ENCODE assay signal across 1 cellular context in genomic region chr21:21097425-21097824, GRCh38.
TF ChIP-seq lines count a peak whose summit lies in the region.

No MANE protein-coding gene starts in this region.

TF ChIP-seq in K562, 482 proteins besides CTCF, POLR2A, EP300 and RAD21 (continued from another document):
- TF ChIP-seq, protein P1, sequence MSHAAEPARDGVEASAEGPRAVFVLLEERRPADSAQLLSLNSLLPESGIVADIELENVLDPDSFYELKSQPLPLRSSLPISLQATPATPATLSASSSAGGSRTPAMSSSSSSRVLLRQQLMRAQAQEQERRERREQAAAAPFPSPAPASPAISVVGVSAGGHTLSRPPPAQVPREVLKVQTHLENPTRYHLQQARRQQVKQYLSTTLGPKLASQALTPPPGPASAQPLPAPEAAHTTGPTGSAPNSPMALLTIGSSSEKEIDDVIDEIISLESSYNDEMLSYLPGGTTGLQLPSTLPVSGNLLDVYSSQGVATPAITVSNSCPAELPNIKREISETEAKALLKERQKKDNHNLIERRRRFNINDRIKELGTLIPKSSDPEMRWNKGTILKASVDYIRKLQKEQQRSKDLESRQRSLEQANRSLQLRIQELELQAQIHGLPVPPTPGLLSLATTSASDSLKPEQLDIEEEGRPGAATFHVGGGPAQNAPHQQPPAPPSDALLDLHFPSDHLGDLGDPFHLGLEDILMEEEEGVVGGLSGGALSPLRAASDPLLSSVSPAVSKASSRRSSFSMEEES (CRISPR knock-in tag; IDR thresholded peaks at IDR 0.05), result no peak
- no peak for TF ChIP-seq ZNF3 (CRISPR knock-in tag; IDR thresholded peaks at IDR 0.05)
- no peak for TF ChIP-seq MAZ (CRISPR knock-in tag; conservative IDR thresholded peaks at IDR 0.05 in 1 of 2, IDR thresholded peaks at IDR 0.05 in 1 of 2)
- TF ChIP-seq, protein P2, sequence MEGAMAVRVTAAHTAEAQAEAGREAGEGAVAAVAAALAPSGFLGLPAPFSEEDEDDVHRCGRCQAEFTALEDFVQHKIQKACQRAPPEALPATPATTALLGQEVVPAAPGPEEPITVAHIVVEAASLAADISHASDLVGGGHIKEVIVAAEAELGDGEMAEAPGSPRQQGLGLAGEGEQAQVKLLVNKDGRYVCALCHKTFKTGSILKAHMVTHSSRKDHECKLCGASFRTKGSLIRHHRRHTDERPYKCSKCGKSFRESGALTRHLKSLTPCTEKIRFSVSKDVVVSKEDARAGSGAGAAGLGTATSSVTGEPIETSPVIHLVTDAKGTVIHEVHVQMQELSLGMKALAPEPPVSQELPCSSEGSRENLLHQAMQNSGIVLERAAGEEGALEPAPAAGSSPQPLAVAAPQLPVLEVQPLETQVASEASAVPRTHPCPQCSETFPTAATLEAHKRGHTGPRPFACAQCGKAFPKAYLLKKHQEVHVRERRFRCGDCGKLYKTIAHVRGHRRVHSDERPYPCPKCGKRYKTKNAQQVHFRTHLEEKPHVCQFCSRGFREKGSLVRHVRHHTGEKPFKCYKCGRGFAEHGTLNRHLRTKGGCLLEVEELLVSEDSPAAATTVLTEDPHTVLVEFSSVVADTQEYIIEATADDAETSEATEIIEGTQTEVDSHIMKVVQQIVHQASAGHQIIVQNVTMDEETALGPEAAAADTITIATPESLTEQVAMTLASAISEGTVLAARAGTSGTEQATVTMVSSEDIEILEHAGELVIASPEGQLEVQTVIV (CRISPR knock-in tag; IDR thresholded peaks at IDR 0.05; ENCODE audit: borderline replicate concordance), result no peak
- no peak for TF ChIP-seq STAT5A (IDR thresholded peaks at IDR 0.05; ENCODE audit: borderline replicate concordance, low read length)
- no peak for TF ChIP-seq CEBPB (tag; IDR thresholded peaks at IDR 0.05)
- TF ChIP-seq PML (IDR thresholded peaks at IDR 0.05; ENCODE audit: low read length), result no peak
- no peak for TF ChIP-seq PHF21A (IDR thresholded peaks at IDR 0.05; ENCODE audit: borderline replicate concordance, low read depth)
- TF ChIP-seq TEAD2 (tag; IDR thresholded peaks at IDR 0.05), result no peak
- TF ChIP-seq ZNF124 (CRISPR knock-in tag; IDR thresholded peaks at IDR 0.05), result no peak
- no peak for TF ChIP-seq PYGO2 (tag; IDR thresholded peaks at IDR 0.05)
- 0 out of 2 replicates have a peak, but pooled peaks have one; percentile 19 for TF ChIP-seq MAFK (IDR thresholded peaks at IDR 0.05; ENCODE audit: low read length)
- no peak for TF ChIP-seq ZNF174 (CRISPR knock-in tag; IDR thresholded peaks at IDR 0.05)
- no peak for TF ChIP-seq TCF7L2 (IDR thresholded peaks at IDR 0.05; ENCODE audit: low read depth, low read length)
- no peak for TF ChIP-seq JUND (IDR thresholded peaks at IDR 0.05; ENCODE audit: borderline replicate concordance, low read depth, low read length)
- TF ChIP-seq JUND (tag; IDR thresholded peaks at IDR 0.05; ENCODE audit: borderline replicate concordance, low read depth, low read length), result no peak
- no peak for TF ChIP-seq NELFE (IDR thresholded peaks at IDR 0.05; ENCODE audit: insufficient read depth, insufficient read length)
- no peak for TF ChIP-seq CREB1 (IDR thresholded peaks at IDR 0.05)
- no peak for TF ChIP-seq CREB1 (CRISPR knock-in tag; IDR thresholded peaks at IDR 0.05)
- TF ChIP-seq ZNF316 (IDR thresholded peaks at IDR 0.05), result peak; percentile 70
- TF ChIP-seq MAFG (tag; conservative IDR thresholded peaks at IDR 0.05), result peak; percentile 40; the same call in 1 of the 2 replicates
- TF ChIP-seq, protein P3, sequence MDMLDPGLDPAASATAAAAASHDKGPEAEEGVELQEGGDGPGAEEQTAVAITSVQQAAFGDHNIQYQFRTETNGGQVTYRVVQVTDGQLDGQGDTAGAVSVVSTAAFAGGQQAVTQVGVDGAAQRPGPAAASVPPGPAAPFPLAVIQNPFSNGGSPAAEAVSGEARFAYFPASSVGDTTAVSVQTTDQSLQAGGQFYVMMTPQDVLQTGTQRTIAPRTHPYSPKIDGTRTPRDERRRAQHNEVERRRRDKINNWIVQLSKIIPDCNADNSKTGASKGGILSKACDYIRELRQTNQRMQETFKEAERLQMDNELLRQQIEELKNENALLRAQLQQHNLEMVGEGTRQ (CRISPR knock-in tag; IDR thresholded peaks at IDR 0.05), result no peak
- peak; percentile 51; the same call in 1 of the 2 replicates for TF ChIP-seq C11orf30 (IDR thresholded peaks at IDR 0.05; ENCODE audit: low read depth)
